Comparison of ENCODE assay signal across 8 cellular contexts in the genomic region with DNA sequence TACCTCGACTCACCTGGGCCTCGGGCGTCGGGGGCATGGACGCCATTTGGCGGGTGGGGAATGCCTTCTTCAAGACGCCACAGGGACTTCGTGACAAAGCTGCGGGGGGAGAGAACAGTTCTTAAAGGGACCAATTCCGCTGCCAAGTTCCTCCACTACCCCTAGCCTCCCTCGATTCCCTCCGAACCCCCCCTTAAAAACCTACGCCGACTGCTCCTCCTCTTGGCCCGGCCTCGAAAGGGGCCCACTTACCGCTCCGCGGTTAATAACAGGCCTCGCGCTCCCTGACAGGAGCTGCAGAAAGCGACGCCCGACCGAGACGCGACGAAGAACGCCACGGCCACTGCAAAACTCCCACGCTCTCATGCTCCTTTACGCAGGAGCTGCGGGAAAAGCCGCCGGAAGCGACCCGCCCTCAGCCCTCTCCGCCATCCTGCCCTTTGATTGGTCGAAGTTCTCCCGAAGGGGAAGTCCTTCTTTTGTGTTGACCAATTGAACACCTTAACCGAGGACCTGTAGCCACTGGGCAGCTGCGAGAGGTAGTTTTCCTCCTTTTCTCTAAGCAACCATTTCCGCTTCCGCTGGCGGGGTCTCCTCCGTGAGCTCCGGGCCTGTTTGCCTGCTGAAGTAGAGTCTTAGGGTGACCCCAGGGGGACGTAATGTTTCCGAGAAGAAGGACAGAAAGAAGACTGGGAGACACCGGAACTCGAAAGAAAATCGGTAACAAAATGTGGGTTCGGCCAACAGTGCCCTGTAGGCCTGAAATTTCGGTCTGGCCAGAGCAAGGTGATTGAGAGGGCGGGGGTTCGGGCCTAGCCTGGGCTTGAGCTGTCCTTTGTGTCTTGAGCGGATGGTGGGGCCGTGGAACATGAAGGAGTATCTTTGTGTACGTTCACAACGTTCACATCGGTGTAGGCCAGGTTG. TPM values are rescaled to one million over a fixed set of nuclear protein-coding genes. Genes with fewer than 3 reads are reported as not detected.
DNase-seq lines count a peak whose midpoint lies in the region; ATAC-seq and TF ChIP-seq lines count a peak whose summit lies in the region.

A gene (plus strand): TSS at position 573 of the 924 bp plus-strand sequence. CDS start 32,548 bp downstream, outside the sequence.
A gene with protein sequence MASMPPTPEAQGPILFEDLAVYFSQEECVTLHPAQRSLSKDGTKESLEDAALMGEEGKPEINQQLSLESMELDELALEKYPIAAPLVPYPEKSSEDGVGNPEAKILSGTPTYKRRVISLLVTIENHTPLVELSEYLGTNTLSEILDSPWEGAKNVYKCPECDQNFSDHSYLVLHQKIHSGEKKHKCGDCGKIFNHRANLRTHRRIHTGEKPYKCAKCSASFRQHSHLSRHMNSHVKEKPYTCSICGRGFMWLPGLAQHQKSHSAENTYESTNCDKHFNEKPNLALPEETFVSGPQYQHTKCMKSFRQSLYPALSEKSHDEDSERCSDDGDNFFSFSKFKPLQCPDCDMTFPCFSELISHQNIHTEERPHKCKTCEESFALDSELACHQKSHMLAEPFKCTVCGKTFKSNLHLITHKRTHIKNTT (minus strand): TSS at position 397 of the 924 bp plus-strand sequence. CDS start 351 bp downstream, at position 46.

- TF ChIP-seq CTCF in colonic mucosa (IDR thresholded peaks at IDR 0.05), result no peak

- H3K27me3 ChIP-seq in colonic mucosa (no peaks in the 10 kb centered on the region), layer of hippocampus (ENCODE audit: control insufficient read depth, insufficient read depth, low read length) (no peaks in the 10 kb centered on the region)

- H3K9me3 ChIP-seq in colonic mucosa, result no peaks in the 10 kb centered on the region

- H3K4me1 ChIP-seq in colonic mucosa, result no peaks in the 10 kb centered on the region

- peak; percentile 73 for DNase-seq in NK-92 treated with Interleukin-12 subunit alpha and Interleukin-12 subunit beta, amount 100 ng/mL, for 24 hours (lab: John Stamatoyannopoulos, UW)
- DNase-seq in NK-92 (lab: John Stamatoyannopoulos, UW; ENCODE audit: unreplicated experiment) (no peak), NCI-H2227 treated with DMSO at 0.1 percent for 48 hours (lab: John Stamatoyannopoulos, UW) (peak; percentile 62), colonic mucosa (peak; percentile 87)
- peak; percentile 87 for DNase-seq in activated CD4-positive, alpha-beta T cell treated with anti-CD3 and anti-CD28 coated beads for 48 hours
- peak; percentile 37 to 63 (median 54) for DNase-seq in stimulated activated CD4-positive, alpha-beta T cell treated with anti-CD3 and anti-CD28 coated beads, Interleukin-1b, Interleukin-23, amount 100 ng/mL, for 24 hours (ENCODE audit: low read depth in 4 of 4, low spot score in 1 of 4)

- peak within 1 kb of the TSS; percentile 72 to 78 for H3K9ac ChIP-seq in colonic mucosa (ENCODE audit: low read depth in 2 of 2, low read length in 2 of 2)

- H3K36me3 ChIP-seq in colonic mucosa, result no peaks in the 10 kb centered on the region

- H3K4me3 ChIP-seq in colonic mucosa, result peak within 1 kb of the TSS; percentile 63

- intact Hi-C loops in colonic mucosa (cut with DNase I), result loop anchor here (10.0 kb wide), 1 partner anchor 51 kb away; a partner anchor contains a TSS

- H3K27ac ChIP-seq in colonic mucosa (peak within 1 kb of the TSS; percentile 42), layer of hippocampus (ENCODE audit: low read depth, low read length) (peak within 1 kb of the TSS; percentile 46)

- ATAC-seq in HG03095 (IDR thresholded peaks at IDR 0.05; ENCODE audit: unreplicated experiment), result peak; percentile 82

RNA-seq across cellular contexts. Expression of the first gene that starts in this region (rescaled TPM):
- total RNA-seq in colonic mucosa, result 10 to 100 TPM; 56.8 to 68.6 TPM

RNA-seq across cellular contexts. Expression of the second gene that starts in this region (rescaled TPM):
- total RNA-seq in colonic mucosa, result 1 to 10 TPM; 1.4 to 1.7 TPM
